Comparison of ENCODE assay signal across 7 cellular contexts in the genomic region with DNA sequence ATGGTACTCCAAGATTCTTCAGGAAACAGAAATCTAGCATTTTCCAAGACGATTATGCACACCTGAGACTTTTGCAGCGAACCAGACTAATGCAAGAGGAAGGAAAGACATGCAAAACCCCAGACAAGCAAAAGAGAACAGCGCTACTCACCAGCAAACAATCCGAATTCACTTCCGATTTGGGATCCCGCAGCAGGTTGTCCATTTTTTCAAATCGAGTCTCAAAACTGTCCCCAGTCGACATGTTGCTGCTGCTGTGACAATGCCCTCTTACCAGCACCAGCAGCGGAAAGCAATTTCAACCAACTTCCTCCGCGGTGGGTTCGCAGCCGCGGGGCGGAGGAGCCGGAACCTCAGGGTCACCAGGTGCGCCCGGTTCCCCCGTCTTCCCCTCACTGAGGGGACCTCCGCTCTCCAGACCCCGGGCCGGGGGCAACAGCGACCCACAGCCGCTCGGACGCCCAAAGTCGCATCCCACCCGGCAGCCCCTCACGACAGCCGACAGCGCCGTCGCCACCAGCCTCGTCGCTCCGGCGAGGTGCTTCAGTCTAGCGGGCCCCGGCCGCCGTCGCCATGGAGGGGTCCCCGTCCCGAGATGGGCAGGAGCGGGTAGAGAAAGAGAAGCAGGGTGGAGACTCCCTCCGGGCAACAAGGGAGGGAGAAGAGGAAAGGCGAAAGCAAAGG. TPM values are rescaled to one million over a fixed set of nuclear protein-coding genes. Genes with fewer than 3 reads are reported as not detected.
A peak's percentile ranks its signal among the peaks of the same experiment; 100 is the strongest.
DNase-seq lines count a peak whose midpoint lies in the region; ATAC-seq lines count a peak whose summit lies in the region.

No MANE protein-coding gene starts in this region.

- no peaks in the 10 kb centered on the region for H3K36me3 ChIP-seq in effector memory CD4-positive, alpha-beta T cell (ENCODE audit: control insufficient read depth, insufficient read depth, low read length)
- H3K36me3 ChIP-seq in mesendoderm (ENCODE audit: control insufficient read depth, insufficient read depth, low read length), result no peaks in the 10 kb centered on the region

- H2BK5ac ChIP-seq in mesendoderm (ENCODE audit: low read length), result peak overlapping the region; percentile 90

- peak overlapping the region; percentile 54 for H3K18ac ChIP-seq in mesendoderm (ENCODE audit: low read length)

- peak overlapping the region; percentile 69 for H4K8ac ChIP-seq in mesendoderm (ENCODE audit: low read depth, low read length)

- peak overlapping the region; percentile 97 for H3K23ac ChIP-seq in mesendoderm (ENCODE audit: low read length)

- H3K9ac ChIP-seq in mesendoderm (ENCODE audit: low read length), result peak overlapping the region; percentile 100

- H3K27me3 Mint-ChIP-seq in activated CD8-positive, alpha-beta T cell treated with anti-CD3 and anti-CD28 coated beads, Interleukin-2, amount 10 ng/mL, durations not matched to agents 7 days and 5 days (ENCODE audit: low read depth), result no peaks in the 10 kb centered on the region

- no peak overlapping the region for H3K4me3 Mint-ChIP-seq in activated CD8-positive, alpha-beta T cell treated with anti-CD3 and anti-CD28 coated beads, Interleukin-2, amount 10 ng/mL, durations not matched to agents 7 days and 5 days

- no peaks in the 10 kb centered on the region for H3K27me3 ChIP-seq in effector memory CD4-positive, alpha-beta T cell (replicated peaks; ENCODE audit: control insufficient read depth, insufficient read depth, low read length, poor library complexity, severe bottlenecking)
- H3K27me3 ChIP-seq in mesendoderm (ENCODE audit: insufficient read depth, low read length, poor library complexity), result no peaks in the 10 kb centered on the region

- peaks cover 6% of the 10 kb centered on the region for H3K4me1 Mint-ChIP-seq in activated CD8-positive, alpha-beta T cell treated with anti-CD3 and anti-CD28 coated beads, Interleukin-2, amount 10 ng/mL, durations not matched to agents 7 days and 5 days (ENCODE audit: low read depth)

- H3K9me3 Mint-ChIP-seq in activated CD8-positive, alpha-beta T cell treated with anti-CD3 and anti-CD28 coated beads, Interleukin-2, amount 10 ng/mL, durations not matched to agents 7 days and 5 days (ENCODE audit: insufficient read depth), result no peaks in the 10 kb centered on the region

- peaks cover 35% of the 10 kb centered on the region for H3K79me2 ChIP-seq in mesendoderm (ENCODE audit: control insufficient read depth, insufficient read depth, low read length)

- H3K79me1 ChIP-seq in mesendoderm (ENCODE audit: low read length), result peaks cover 7% of the 10 kb centered on the region

- POLR2A ChIA-PET in activated CD8-positive, alpha-beta T cell treated with anti-CD3 and anti-CD28 coated beads, Interleukin-2, amount 10 ng/mL, durations not matched to agents 7 days and 5 days (lab: Charles Lee), result interaction anchor here (0.9 to 1.9 kb wide), 4 partner anchors 12 to 133 kb away, joined by 3 to 7 read pairs (median 3); no protein-coding TSS in a partner anchor

- peaks cover 19% of the 10 kb centered on the region for H3K36me3 Mint-ChIP-seq in activated CD8-positive, alpha-beta T cell treated with anti-CD3 and anti-CD28 coated beads, Interleukin-2, amount 10 ng/mL, durations not matched to agents 7 days and 5 days (ENCODE audit: low read depth)

- no peak overlapping the region for H2BK15ac ChIP-seq in mesendoderm (replicated peaks; ENCODE audit: low read depth)

- WGBS in mesendoderm (ENCODE audit: extremely low coverage, insufficient coverage, low lambda C conversion rate), result no CpG with 5 or more reads among the region's 47 CpGs

- CTCF ChIA-PET in activated CD8-positive, alpha-beta T cell treated with anti-CD3 and anti-CD28 coated beads, Interleukin-2, amount 10 ng/mL, durations not matched to agents 7 days and 5 days (lab: Charles Lee), result interaction anchor here (1.6 kb wide), 1 partner anchor 12 kb away, joined by 6 read pairs; no protein-coding TSS in a partner anchor

- H3K27ac Mint-ChIP-seq in activated CD8-positive, alpha-beta T cell treated with anti-CD3 and anti-CD28 coated beads, Interleukin-2, amount 10 ng/mL, durations not matched to agents 7 days and 5 days, result peak overlapping the region; percentile 93

- ATAC-seq in GM18517 (IDR thresholded peaks at IDR 0.05; ENCODE audit: unreplicated experiment), result peak; percentile 35
- peak; percentile 30 for ATAC-seq in HG02678 (IDR thresholded peaks at IDR 0.05; ENCODE audit: unreplicated experiment)
- peak; percentile 45 for ATAC-seq in activated CD8-positive, alpha-beta T cell treated with anti-CD3 and anti-CD28 coated beads, Interleukin-2, amount 10 ng/mL, durations not matched to agents 7 days and 5 days

- peak overlapping the region; percentile 97 for H3K4me3 ChIP-seq in effector memory CD4-positive, alpha-beta T cell (ENCODE audit: insufficient read depth, low read depth, low read length, poor library complexity, severe bottlenecking)
- peak overlapping the region; percentile 99 for H3K4me3 ChIP-seq in mesendoderm (ENCODE audit: low read length)

- H3K4ac ChIP-seq in mesendoderm (ENCODE audit: low read depth, low read length), result no peak overlapping the region

- peak overlapping the region; percentile 80 for H3K4me2 ChIP-seq in mesendoderm (ENCODE audit: low read length)

- H3K4me1 ChIP-seq in effector memory CD4-positive, alpha-beta T cell (ENCODE audit: control insufficient read depth, insufficient read depth, low read length, poor library complexity, severe bottlenecking), result peaks cover 24% of the 10 kb centered on the region
- peaks cover 5% of the 10 kb centered on the region for H3K4me1 ChIP-seq in mesendoderm (ENCODE audit: control insufficient read depth, low read depth, low read length)

- H2AK5ac ChIP-seq in mesendoderm (ENCODE audit: low read length), result no peak overlapping the region

- H3K27ac ChIP-seq in effector memory CD4-positive, alpha-beta T cell (ENCODE audit: insufficient read depth, low read length, poor library complexity, severe bottlenecking), result peak overlapping the region; percentile 90
- H3K27ac ChIP-seq in mesendoderm (ENCODE audit: low read depth, low read length), result peak overlapping the region; percentile 99

- H3K9me3 ChIP-seq in effector memory CD4-positive, alpha-beta T cell (ENCODE audit: control insufficient read depth, low read length), result no peaks in the 10 kb centered on the region

- peak; percentile 29 for DNase-seq in NCI-H2171 (lab: John Stamatoyannopoulos, UW)
- peak; percentile 84 for DNase-seq in activated CD8-positive, alpha-beta T cell treated with anti-CD3 and anti-CD28 coated beads, Interleukin-2, amount 10 ng/mL, durations not matched to agents 7 days and 5 days
- peak; percentile 54 to 58 (median 55) for DNase-seq in effector memory CD4-positive, alpha-beta T cell
- DNase-seq in mesendoderm, result peak; percentile 60
- DNase-seq in stimulated activated CD8-positive, alpha-beta memory T cell treated with anti-CD3 and anti-CD28 coated beads, Interleukin-15, amount 100 ng/mL, for 48 hours (ENCODE audit: low read depth in 2 of 2), result peak; percentile 35 to 36

- peak overlapping the region; percentile 100 for H3K56ac ChIP-seq in mesendoderm (ENCODE audit: low read length)

- H4K5ac ChIP-seq in mesendoderm (ENCODE audit: low read length), result no peak overlapping the region

- H2BK120ac ChIP-seq in mesendoderm (ENCODE audit: low read depth, low read length), result no peak overlapping the region

RNA-seq across cellular contexts. Expression of a gene that starts 0.8 kb away (rescaled TPM):
- total RNA-seq in activated CD8-positive, alpha-beta T cell treated with anti-CD3 and anti-CD28 coated beads, Interleukin-2, amount 10 ng/mL, durations not matched to agents 7 days and 5 days, result 10 to 100 TPM; 63.7 to 69.4 TPM
- polyA plus RNA-seq in mesendoderm (2013, experiment 1 of 2), result 34.6 TPM
- polyA plus RNA-seq in mesendoderm (2013, experiment 2 of 2), result 35.1 TPM

Comparison
In these comparisons a context has a peak if more than half of its experiments do, and no peak if none do; other contexts are left out.
1. Peak in every context shown above with its lines: DNase-seq, ATAC-seq, H3K4me3 ChIP-seq and H3K27ac ChIP-seq.
2. DNase-seq: peak in every context shown above with its lines; median percentile 84 in activated CD8-positive, alpha-beta T cell treated with anti-CD3 and anti-CD28 coated beads, Interleukin-2, amount 10 ng/mL, durations not matched to agents 7 days and 5 days; 60 in mesendoderm; 55 in effector memory CD4-positive, alpha-beta T cell; 36 in stimulated activated CD8-positive, alpha-beta memory T cell treated with anti-CD3 and anti-CD28 coated beads, Interleukin-15, amount 100 ng/mL, for 48 hours; 29 in NCI-H2171.